20 cellular contexts compared by ENCODE assay signal in genomic region chr20:31653573-31653972, GRCh38. TPM values are rescaled to one million over a fixed set of nuclear protein-coding genes. Genes with fewer than 3 reads are reported as not detected.
"Had no signal": no experiment of that assay in that cellular context is flagged by ENCODE, and none has a peak within 500 bp of the region (broad histone marks: within the 10 kb centered on the region; RNA-seq: fewer than 3 reads in every experiment).

No MANE protein-coding gene starts in this region.

- H3K27ac Mint-ChIP-seq: activated naive CD8-positive, alpha-beta T cell treated with anti-CD3 and anti-CD28 coated beads for 36 hours; activated T-helper 1 cell treated with anti-CD3 and anti-CD28 coated beads, Interleukin-12 subunit alpha, Interleukin-12 subunit beta, Interleukin-2, Interleukin-4 antibody, amounts not matched to agents 30 ng/mL and 10 ng/mL and 1 ng/mL, durations not matched to agents 14 hours and 24 hours and 36 hours; dendritic cell treated with granulocyte-macrophage colony-stimulating factor and Interleukin-4, amounts not matched to agents 40 ng/mL and 50 ng/mL, for 4 days; mesothelial cell of epicardium; nephron progenitor cell; type B pancreatic cell had no signal

- H3K4me1 ChIP-seq: lower lobe of right lung had no signal

- H3K36me3 ChIP-seq: brain microvascular endothelial cell, lower lobe of right lung, right atrium auricular region had no signal

- H3K4me1 Mint-ChIP-seq: activated naive CD8-positive, alpha-beta T cell treated with anti-CD3 and anti-CD28 coated beads for 36 hours; nephron progenitor cell; stimulated activated naive CD8-positive, alpha-beta T cell treated with anti-CD3 and anti-CD28 coated beads, Interleukin-15, amount 100 ng/mL, for 72 hours had no signal

- H3K36me3 Mint-ChIP-seq: activated naive CD8-positive, alpha-beta T cell treated with anti-CD3 and anti-CD28 coated beads for 36 hours; mesothelial cell of epicardium; type B pancreatic cell had no signal

- ATAC-seq: lower lobe of right lung; stimulated activated naive CD8-positive, alpha-beta T cell treated with anti-CD3 and anti-CD28 coated beads, Interleukin-15, amount 100 ng/mL, for 72 hours had no signal

- H3K27ac ChIP-seq: brain microvascular endothelial cell, lower lobe of right lung, right atrium auricular region had no signal

- H3K4me3 ChIP-seq: lower lobe of right lung, right atrium auricular region, smooth muscle cell had no signal

- H3K27me3 ChIP-seq: brain microvascular endothelial cell, right atrium auricular region had no signal

- H3K4me3 Mint-ChIP-seq: activated naive CD8-positive, alpha-beta T cell treated with anti-CD3 and anti-CD28 coated beads for 36 hours; activated T-helper 1 cell treated with anti-CD3 and anti-CD28 coated beads, Interleukin-12 subunit alpha, Interleukin-12 subunit beta, Interleukin-2, Interleukin-4 antibody, amounts not matched to agents 30 ng/mL and 10 ng/mL and 1 ng/mL, durations not matched to agents 14 hours and 24 hours and 36 hours; dendritic cell treated with granulocyte-macrophage colony-stimulating factor and Interleukin-4, amounts not matched to agents 40 ng/mL and 50 ng/mL, for 4 days; mesothelial cell of epicardium; nephron progenitor cell; stimulated activated naive CD8-positive, alpha-beta T cell treated with anti-CD3 and anti-CD28 coated beads, Interleukin-15, amount 100 ng/mL, for 72 hours; type B pancreatic cell had no signal

- H3K9me3 ChIP-seq: lower lobe of right lung, right atrium auricular region had no signal

- DNase-seq: activated CD4-positive, alpha-beta T cell treated with anti-CD3 and anti-CD28 coated beads, Interleukin-2, amount 50 U/mL, for 1 hour; activated naive CD8-positive, alpha-beta T cell treated with anti-CD3 and anti-CD28 coated beads for 36 hours; anterior cingulate cortex; brain microvascular endothelial cell; effector memory CD4-positive, alpha-beta T cell; foreskin melanocyte; head of caudate nucleus; left cardiac atrium; lower lobe of right lung; nephron progenitor cell; occipital lobe; stimulated activated naive CD8-positive, alpha-beta T cell treated with anti-CD3 and anti-CD28 coated beads, Interleukin-15, amount 100 ng/mL, for 72 hours had no signal

- H3K4me2 ChIP-seq: smooth muscle cell had no signal

- H3K9me3 Mint-ChIP-seq: activated naive CD8-positive, alpha-beta T cell treated with anti-CD3 and anti-CD28 coated beads for 36 hours; activated T-helper 1 cell treated with anti-CD3 and anti-CD28 coated beads, Interleukin-12 subunit alpha, Interleukin-12 subunit beta, Interleukin-2, Interleukin-4 antibody, amounts not matched to agents 30 ng/mL and 10 ng/mL and 1 ng/mL, durations not matched to agents 14 hours and 24 hours and 36 hours; dendritic cell treated with granulocyte-macrophage colony-stimulating factor and Interleukin-4, amounts not matched to agents 40 ng/mL and 50 ng/mL, for 4 days; mesothelial cell of epicardium; nephron progenitor cell; stimulated activated naive CD8-positive, alpha-beta T cell treated with anti-CD3 and anti-CD28 coated beads, Interleukin-15, amount 100 ng/mL, for 72 hours; type B pancreatic cell had no signal

RNA-seq across cellular contexts. Expression of gene COX4I2, which starts 15.9 kb away (rescaled TPM):
- total RNA-seq: activated CD8-positive, alpha-beta memory T cell treated with anti-CD3 and anti-CD28 coated beads for 36 hours; activated naive CD8-positive, alpha-beta T cell treated with anti-CD3 and anti-CD28 coated beads for 36 hours; activated T-helper 1 cell treated with anti-CD3 and anti-CD28 coated beads, Interleukin-12 subunit alpha, Interleukin-12 subunit beta, Interleukin-2, Interleukin-4 antibody, amounts not matched to agents 30 ng/mL and 10 ng/mL and 1 ng/mL, durations not matched to agents 14 hours and 24 hours and 36 hours; occipital lobe; smooth muscle cell; temporal lobe had no signal
